ENCODE assay signal across 11 cellular contexts in the genomic region with DNA sequence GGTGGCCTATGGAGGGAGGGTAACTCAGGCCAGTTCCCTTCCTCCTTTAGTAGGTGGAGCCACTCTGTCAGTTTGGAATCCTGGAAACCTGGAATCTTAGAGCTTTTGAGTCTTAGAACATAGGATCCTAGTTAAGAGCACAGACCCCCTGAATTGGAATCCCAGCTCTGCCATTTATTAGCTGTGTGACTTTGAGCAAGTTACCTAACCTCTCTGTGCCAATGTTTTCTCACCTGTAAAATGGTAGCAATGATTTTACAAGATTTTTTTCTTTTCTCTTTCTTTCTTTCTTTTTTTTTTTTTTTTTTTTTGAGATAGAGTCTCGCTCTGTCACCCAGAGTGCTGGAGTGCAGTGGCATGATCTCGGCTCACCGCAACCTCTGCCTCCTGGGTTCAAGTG. TPM values are rescaled to one million over a fixed set of nuclear protein-coding genes. Genes with fewer than 3 reads are reported as not detected.
"Had no signal": no experiment of that assay in that cellular context is flagged by ENCODE, and none has a peak within 500 bp of the region (broad histone marks: within the 10 kb centered on the region; RNA-seq: fewer than 3 reads in every experiment).

No MANE protein-coding gene starts in this region.

- H3K4me1 ChIP-seq: HAP-1 had no signal

- H3K9me3 ChIP-seq: HAP-1 had no signal

- H3K9ac ChIP-seq: GM23248 had no signal

- ATAC-seq: HCT116 had no signal

- H3K36me3 ChIP-seq: HAP-1 had no signal

- FAIRE-seq: H1, H54 had no signal

- H3K4me2 ChIP-seq: GM23338 had no signal

- DNase-seq: GM23248, GOT3, H7, H9, HCEC 1CT, HFFc6 had no signal

- H3K4me3 ChIP-seq: GM23248, GM23338, HAP-1 had no signal

- H3K27ac ChIP-seq: GM23248 had no signal

- H2AFZ ChIP-seq: GM23248, GM23338 had no signal

RNA-seq across cellular contexts. Expression of a gene that starts 17.1 kb away (rescaled TPM):
- total RNA-seq: GM23248, HFFc6 had no signal
- polyA plus RNA-seq: GM23248 had no signal
